In genomic region chr17:17059301-17059890, GRCh38 we compare ENCODE assay signal across 12 cellular contexts.
"Had no signal": no experiment of that assay in that cellular context is flagged by ENCODE, and none has a peak within 500 bp of the region (broad histone marks: within the 10 kb centered on the region; RNA-seq: fewer than 3 reads in every experiment).

No MANE protein-coding gene starts in this region.

- ATAC-seq: activated CD8-positive, alpha-beta T cell treated with anti-CD3 and anti-CD28 coated beads, Interleukin-2, amount 10 ng/mL, durations not matched to agents 7 days and 5 days had no signal

- H3K27ac Mint-ChIP-seq: activated CD8-positive, alpha-beta T cell treated with anti-CD3 and anti-CD28 coated beads, Interleukin-2, amount 10 ng/mL, durations not matched to agents 7 days and 5 days; activated naive CD4-positive, alpha-beta T cell treated with anti-CD3 and anti-CD28 coated beads, Interleukin-2, amount 10 ng/mL, durations not matched to agents 7 days and 5 days; activated T-helper 1 cell treated with anti-CD3 and anti-CD28 coated beads, Interleukin-12 subunit alpha, Interleukin-12 subunit beta, Interleukin-2, Interleukin-4 antibody, amounts not matched to agents 30 ng/mL and 10 ng/mL and 1 ng/mL, durations not matched to agents 14 hours and 24 hours and 36 hours; dendritic cell treated with granulocyte-macrophage colony-stimulating factor and Interleukin-4, amounts not matched to agents 40 ng/mL and 50 ng/mL, for 4 days; nephron progenitor cell; T-helper 2 cell treated with Interferon-gamma antibody and Interleukin-4, amounts not matched to agents 5 μg/mL and 100 μg/mL, for 36 hours had no signal

- H3K9me3 Mint-ChIP-seq: activated naive CD4-positive, alpha-beta T cell treated with anti-CD3 and anti-CD28 coated beads, Interleukin-2, amount 10 ng/mL, durations not matched to agents 7 days and 5 days; activated T-helper 1 cell treated with anti-CD3 and anti-CD28 coated beads, Interleukin-12 subunit alpha, Interleukin-12 subunit beta, Interleukin-2, Interleukin-4 antibody, amounts not matched to agents 30 ng/mL and 10 ng/mL and 1 ng/mL, durations not matched to agents 14 hours and 24 hours and 36 hours; dendritic cell treated with granulocyte-macrophage colony-stimulating factor and Interleukin-4, amounts not matched to agents 40 ng/mL and 50 ng/mL, for 4 days; nephron progenitor cell; T-helper 2 cell treated with Interferon-gamma antibody and Interleukin-4, amounts not matched to agents 5 μg/mL and 100 μg/mL, for 36 hours had no signal

- H3K27me3 Mint-ChIP-seq: activated naive CD4-positive, alpha-beta T cell treated with anti-CD3 and anti-CD28 coated beads, Interleukin-2, amount 10 ng/mL, durations not matched to agents 7 days and 5 days had no signal

- H3K4me3 Mint-ChIP-seq: activated CD8-positive, alpha-beta T cell treated with anti-CD3 and anti-CD28 coated beads, Interleukin-2, amount 10 ng/mL, durations not matched to agents 7 days and 5 days; activated naive CD4-positive, alpha-beta T cell treated with anti-CD3 and anti-CD28 coated beads, Interleukin-2, amount 10 ng/mL, durations not matched to agents 7 days and 5 days; activated T-helper 1 cell treated with anti-CD3 and anti-CD28 coated beads, Interleukin-12 subunit alpha, Interleukin-12 subunit beta, Interleukin-2, Interleukin-4 antibody, amounts not matched to agents 30 ng/mL and 10 ng/mL and 1 ng/mL, durations not matched to agents 14 hours and 24 hours and 36 hours; dendritic cell treated with granulocyte-macrophage colony-stimulating factor and Interleukin-4, amounts not matched to agents 40 ng/mL and 50 ng/mL, for 4 days; nephron progenitor cell; T-helper 2 cell treated with Interferon-gamma antibody and Interleukin-4, amounts not matched to agents 5 μg/mL and 100 μg/mL, for 36 hours had no signal

- DNase-seq: activated CD4-positive, alpha-beta T cell treated with anti-CD3 and anti-CD28 coated beads for 4 hours; activated CD8-positive, alpha-beta memory T cell treated with anti-CD3 and anti-CD28 coated beads, Interleukin-2, amount 50 U/mL, for 48 hours; activated CD8-positive, alpha-beta T cell treated with anti-CD3 and anti-CD28 coated beads, Interleukin-2, amount 10 ng/mL, durations not matched to agents 7 days and 5 days; central memory CD4-positive, alpha-beta T cell; erythroblast; nephron progenitor cell; SJCRH30; small intestine had no signal
